9 cellular contexts compared by ENCODE assay signal in genomic region chr13:27406178-27406939, GRCh38. TPM values are rescaled to one million over a fixed set of nuclear protein-coding genes. Genes with fewer than 3 reads are reported as not detected.
DNase-seq lines count a peak whose midpoint lies in the region; ATAC-seq, FAIRE-seq and TF ChIP-seq lines count a peak whose summit lies in the region.
"Had no signal": no experiment of that assay in that cellular context is flagged by ENCODE, and none has a peak within 500 bp of the region (broad histone marks: within the 10 kb centered on the region; RNA-seq: fewer than 3 reads in every experiment).

No MANE protein-coding gene starts in this region.

- TF ChIP-seq RAD21 in H1 (IDR thresholded peaks at IDR 0.05 in 1 of 2, conservative IDR thresholded peaks at IDR 0.05 in 1 of 2; ENCODE audit: low read depth in 2 of 2, low read length in 2 of 2) = peak; percentile 44 to 47

- H3K79me1 ChIP-seq in H1 (ENCODE audit: low read depth, low read length) = no peaks in the 10 kb centered on the region

- H3K14ac ChIP-seq in H1 (ENCODE audit: insufficient read length) = no peak overlapping the region

- no peaks in the 10 kb centered on the region for H3K36me3 Mint-ChIP-seq in activated CD4-positive, alpha-beta T cell treated with anti-CD3 and anti-CD28 coated beads, Interleukin-2, amount 10 ng/mL, durations not matched to agents 24 days and 14 days (ENCODE audit: low read depth)
- H3K36me3 Mint-ChIP-seq in nephron progenitor cell (ENCODE audit: low read depth) = peaks cover 6% of the 10 kb centered on the region
- H3K36me3 Mint-ChIP-seq: activated naive CD8-positive, alpha-beta T cell had no signal

- no peak for TF ChIP-seq EP300 in H1 (IDR thresholded peaks at IDR 0.05; ENCODE audit: borderline replicate concordance in 1 of 2, low read depth in 2 of 2, low read length in 2 of 2)

- TF ChIP-seq CTCF in H1 (IDR thresholded peaks at IDR 0.05; ENCODE audit: control extremely low read depth in 1 of 3, insufficient read depth in 1 of 3, low read depth in 1 of 3, low read length in 3 of 3) (peak in 2 of 3 experiments; percentile 31 to 52; a peak in 2 of 4 replicates), nephron progenitor cell (IDR thresholded peaks at IDR 0.05) (peak; percentile 47)

- intact Hi-C loops in activated CD4-positive, alpha-beta T cell treated with anti-CD3 and anti-CD28 coated beads, Interleukin-2, amount 10 ng/mL, durations not matched to agents 24 days and 14 days (cut with micrococcal nuclease) = loop anchor here (1.0 kb wide), 1 partner anchor 18 kb away; the partner anchor contains the start of gene GTF3A

- no peak overlapping the region for H4K5ac ChIP-seq in H1 (ENCODE audit: insufficient read length, low read depth, low read length)

- no peak overlapping the region for H3K4me2 ChIP-seq in H1 (ENCODE audit: insufficient read depth in 1 of 2, low read depth in 2 of 2, low read length in 2 of 2)

- no peaks in the 10 kb centered on the region for H3K36me3 ChIP-seq in H1 (ENCODE audit: control insufficient read depth in 2 of 4, insufficient read depth in 4 of 4, low read length in 3 of 4)

- H4K8ac ChIP-seq in H1 (ENCODE audit: extremely low read depth, insufficient read depth, low read length) = no peak overlapping the region

- no peak overlapping the region for H3K27ac ChIP-seq in H1 (ENCODE audit: low read depth, low read length)

- H3K18ac ChIP-seq in H1 (ENCODE audit: extremely low read depth, low read length) = no peak overlapping the region

- TF ChIP-seq POLR2A in H1 (IDR thresholded peaks at IDR 0.05; ENCODE audit: control extremely low read depth in 1 of 2, low read depth in 2 of 2, low read length in 2 of 2) = no peak

- H3K4me3 ChIP-seq in H1 (ENCODE audit: extremely low read depth in 1 of 4, insufficient read depth in 2 of 4, low read depth in 3 of 4, low read length in 4 of 4) = no peak overlapping the region

- no peak overlapping the region for H3K23ac ChIP-seq in H1 (ENCODE audit: insufficient read length)

- H2BK12ac ChIP-seq in H1 (ENCODE audit: low read depth, low read length) = no peak overlapping the region

- ATAC-seq in HG02973 (IDR thresholded peaks at IDR 0.05; ENCODE audit: unreplicated experiment) (no peak), GM19035 (IDR thresholded peaks at IDR 0.05; ENCODE audit: unreplicated experiment) (no peak)

- peak; percentile 80 for DNase-seq in activated CD4-positive, alpha-beta T cell treated with anti-CD3 and anti-CD28 coated beads, Interleukin-2, amount 10 ng/mL, durations not matched to agents 24 days and 14 days
- no peak for DNase-seq in activated CD4-positive, alpha-beta T cell treated with anti-CD3 and anti-CD28 coated beads for 1 hour
- DNase-seq in Kasumi-1 (lab: John Stamatoyannopoulos, UW) (peak; percentile 9 to 24), SKM-1 treated with dmso at 0.1 percent for 144 hours (lab: John Stamatoyannopoulos, UW; ENCODE audit: unreplicated experiment) (peak; percentile 34), H1 (ENCODE audit: low read depth in 1 of 2, low spot score in 2 of 2) (no peak), nephron progenitor cell (no peak)

- H2BK20ac ChIP-seq in H1 (ENCODE audit: low read length) = no peak overlapping the region

- H4K20me1 ChIP-seq in H1 (replicated peaks in 1 of 2; ENCODE audit: control insufficient read depth in 1 of 2, insufficient read depth in 2 of 2, low read length in 2 of 2) = no peaks in the 10 kb centered on the region

- no peak overlapping the region for H3K9ac ChIP-seq in H1 (replicated peaks in 1 of 4; ENCODE audit: extremely low read depth in 1 of 4, low read depth in 3 of 4, low read length in 3 of 4)

- POLR2A ChIA-PET in H1 (lab: Charles Lee; ENCODE audit: partially characterized antibody) = no interaction called here

- no peaks in the 10 kb centered on the region for H3K4me1 Mint-ChIP-seq in activated CD4-positive, alpha-beta T cell treated with anti-CD3 and anti-CD28 coated beads, Interleukin-2, amount 10 ng/mL, durations not matched to agents 24 days and 14 days
- peaks cover 53% of the 10 kb centered on the region for H3K4me1 Mint-ChIP-seq in nephron progenitor cell

- no peak overlapping the region for H3K56ac ChIP-seq in H1 (replicated peaks; ENCODE audit: insufficient read length, low read depth, low read length)

- H3K9me3 ChIP-seq in H1 (ENCODE audit: insufficient read depth in 2 of 2, low read depth in 1 of 2, low read length in 1 of 2) = no peaks in the 10 kb centered on the region

- H3K79me2 ChIP-seq in H1 (ENCODE audit: control insufficient read depth in 1 of 2, insufficient read depth in 2 of 2, low read length in 2 of 2) = no peaks in the 10 kb centered on the region

- H3K4me3 Mint-ChIP-seq in activated CD4-positive, alpha-beta T cell treated with anti-CD3 and anti-CD28 coated beads, Interleukin-2, amount 10 ng/mL, durations not matched to agents 24 days and 14 days = no peak overlapping the region
- H3K4me3 Mint-ChIP-seq in nephron progenitor cell = no peak overlapping the region
- H3K4me3 Mint-ChIP-seq: activated naive CD8-positive, alpha-beta T cell had no signal

- H2AFZ ChIP-seq in H1 (ENCODE audit: low read length) = 0 out of 2 replicates have a peak overlapping the region, but pooled peaks have one; percentile 4

- no peak overlapping the region for H2BK5ac ChIP-seq in H1 (ENCODE audit: low read depth, low read length)

- peak; percentile 72 for FAIRE-seq in H1 (lab: Jason Lieb, UNC)

- no peak overlapping the region for H2AK5ac ChIP-seq in H1 (ENCODE audit: low read depth, low read length)

- H2BK120ac ChIP-seq in H1 (replicated peaks; ENCODE audit: low read depth, low read length) = no peak overlapping the region

- H2BK15ac ChIP-seq in H1 (ENCODE audit: low read length) = no peak overlapping the region

- no peak overlapping the region for H3K4ac ChIP-seq in H1 (replicated peaks; ENCODE audit: insufficient read length, low read depth, low read length)

- CTCF ChIA-PET in H1 (lab: Charles Lee; ENCODE audit: partially characterized antibody) = interaction anchor here (0.7 to 3.8 kb wide), 11 partner anchors 13 to 421 kb away, joined by 3 to 28 read pairs (median 3); partner anchors contain the start of gene GTF3A

- no peak overlapping the region for H3K27ac Mint-ChIP-seq in activated CD4-positive, alpha-beta T cell treated with anti-CD3 and anti-CD28 coated beads, Interleukin-2, amount 10 ng/mL, durations not matched to agents 24 days and 14 days
- no peak overlapping the region for H3K27ac Mint-ChIP-seq in nephron progenitor cell
- H3K27ac Mint-ChIP-seq: activated naive CD8-positive, alpha-beta T cell had no signal

- 84% methylated on average over 12 of the region's 12 CpGs; no CpG with 5 or more reads in 1 of the 2 experiments for WGBS in H1 (ENCODE audit: extremely low coverage in 1 of 2, insufficient coverage in 1 of 2, insufficient read length in 1 of 2, insufficient replicate concordance in 2 of 2, low coverage in 1 of 2, low lambda C conversion rate in 2 of 2, missing lambda C conversion rate in 1 of 2), 2 experiments

- peaks cover 6 to 10% (median 8%) of the 10 kb centered on the region in 4 experiments; a peak in 6 of 7 replicates for H3K4me1 ChIP-seq in H1 (replicated peaks in 1 of 4; ENCODE audit: control insufficient read depth in 3 of 4, insufficient read depth in 4 of 4, low read length in 3 of 4)

- H3K27me3 Mint-ChIP-seq in activated CD4-positive, alpha-beta T cell treated with anti-CD3 and anti-CD28 coated beads, Interleukin-2, amount 10 ng/mL, durations not matched to agents 24 days and 14 days = peaks cover 32% of the 10 kb centered on the region
- H3K27me3 Mint-ChIP-seq in nephron progenitor cell (ENCODE audit: low read depth, poor library complexity) = no peaks in the 10 kb centered on the region

- no peaks in the 10 kb centered on the region for H3K9me3 Mint-ChIP-seq in activated CD4-positive, alpha-beta T cell treated with anti-CD3 and anti-CD28 coated beads, Interleukin-2, amount 10 ng/mL, durations not matched to agents 24 days and 14 days
- peaks cover 21% of the 10 kb centered on the region for H3K9me3 Mint-ChIP-seq in nephron progenitor cell

- no peak overlapping the region for H4K91ac ChIP-seq in H1 (replicated peaks; ENCODE audit: insufficient read length, low read length)

- H3K27me3 ChIP-seq in H1 (replicated peaks in 1 of 4; ENCODE audit: control insufficient read depth in 3 of 4, extremely low read depth in 1 of 4, insufficient read depth in 3 of 4, low read length in 3 of 4) = no peaks in the 10 kb centered on the region

- no peaks in the 10 kb centered on the region for H3K23me2 ChIP-seq in H1 (ENCODE audit: low read depth, low read length)

TF ChIP-seq in H1, 55 proteins besides CTCF, POLR2A, EP300 and RAD21 (continues in another document):
- no peak for TF ChIP-seq USF2 (IDR thresholded peaks at IDR 0.05; ENCODE audit: low read length)

RNA-seq across cellular contexts. Expression of gene GTF3A, which starts 18.1 kb away (rescaled TPM):
- total RNA-seq in activated CD4-positive, alpha-beta T cell treated with anti-CD3 and anti-CD28 coated beads, Interleukin-2, amount 10 ng/mL, durations not matched to agents 24 days and 14 days = 279 and 284 TPM in 2 replicates
- 92.3 and 96.5 TPM in 2 replicates for total RNA-seq in H1 (2021; fragmentation: NEBNext Ultra II Directional; extraction: Animal tissue kit (Norgen Biotek cat#: 25700))
- polyA plus RNA-seq in H1 (2011; rRNA removed) = 41.6 and 49.9 TPM in 2 replicates
- polyA plus RNA-seq in H1 (2011; cell fraction: cytosol; rRNA removed) = 45.7 TPM
- polyA plus RNA-seq in H1 (2011; cell fraction: nucleus; rRNA removed) = 154 TPM
- 68.3 to 99.9 TPM (median 81.2 TPM) in 4 replicates for polyA plus RNA-seq in H1 (2012, experiment 1 of 2)
- 35.3 TPM for polyA plus RNA-seq in H1 (2012, experiment 2 of 2)
- 147 TPM for polyA plus RNA-seq in H1 (2013, experiment 1 of 2)
- 137 TPM for polyA plus RNA-seq in H1 (2013, experiment 2 of 2)
- 37.9 and 39.7 TPM in 2 replicates for polyA minus RNA-seq in H1 (2011; rRNA and poly(A)+ RNA removed)
- polyA minus RNA-seq in H1 (2011; cell fraction: cytosol; rRNA and poly(A)+ RNA removed) = 25.3 TPM
- 168 TPM for polyA minus RNA-seq in H1 (2011; cell fraction: nucleus; rRNA and poly(A)+ RNA removed)

RNA-seq across cellular contexts. Expression of gene MTIF3, which starts 44.0 kb away (rescaled TPM):
- 28.8 and 30.4 TPM in 2 replicates for total RNA-seq in activated CD4-positive, alpha-beta T cell treated with anti-CD3 and anti-CD28 coated beads, Interleukin-2, amount 10 ng/mL, durations not matched to agents 24 days and 14 days
- total RNA-seq in H1 (2021; fragmentation: NEBNext Ultra II Directional; extraction: Animal tissue kit (Norgen Biotek cat#: 25700)) = 32.2 and 36.4 TPM in 2 replicates
- 19.8 and 29.4 TPM in 2 replicates for polyA plus RNA-seq in H1 (2011; rRNA removed)
- polyA plus RNA-seq in H1 (2011; cell fraction: cytosol; rRNA removed) = 43.4 TPM
- polyA plus RNA-seq in H1 (2011; cell fraction: nucleus; rRNA removed) = 21.7 TPM
- polyA plus RNA-seq in H1 (2012, experiment 1 of 2) = 29.1 to 47.7 TPM (median 36.0 TPM) in 4 replicates
- polyA plus RNA-seq in H1 (2012, experiment 2 of 2) = 3.0 TPM
- 80.1 TPM for polyA plus RNA-seq in H1 (2013, experiment 1 of 2)
- polyA plus RNA-seq in H1 (2013, experiment 2 of 2) = 84.4 TPM
- polyA minus RNA-seq in H1 (2011; rRNA and poly(A)+ RNA removed) = 10.4 and 17.7 TPM in 2 replicates
- polyA minus RNA-seq in H1 (2011; cell fraction: cytosol; rRNA and poly(A)+ RNA removed) = 12.7 TPM
- polyA minus RNA-seq in H1 (2011; cell fraction: nucleus; rRNA and poly(A)+ RNA removed) = 28.7 TPM

Comparison
In these comparisons a context has a peak if more than half of its experiments do, and no peak if none do; other contexts are left out.
1. DNase-seq: peak in activated CD4-positive, alpha-beta T cell treated with anti-CD3 and anti-CD28 coated beads, Interleukin-2, amount 10 ng/mL, durations not matched to agents 24 days and 14 days (single experiment), Kasumi-1 (2 of 2) and SKM-1 treated with dmso at 0.1 percent for 144 hours (single experiment); none in activated CD4-positive, alpha-beta T cell treated with anti-CD3 and anti-CD28 coated beads for 1 hour (single experiment), H1 (0 of 2) and nephron progenitor cell (single experiment).